In the genomic region with DNA sequence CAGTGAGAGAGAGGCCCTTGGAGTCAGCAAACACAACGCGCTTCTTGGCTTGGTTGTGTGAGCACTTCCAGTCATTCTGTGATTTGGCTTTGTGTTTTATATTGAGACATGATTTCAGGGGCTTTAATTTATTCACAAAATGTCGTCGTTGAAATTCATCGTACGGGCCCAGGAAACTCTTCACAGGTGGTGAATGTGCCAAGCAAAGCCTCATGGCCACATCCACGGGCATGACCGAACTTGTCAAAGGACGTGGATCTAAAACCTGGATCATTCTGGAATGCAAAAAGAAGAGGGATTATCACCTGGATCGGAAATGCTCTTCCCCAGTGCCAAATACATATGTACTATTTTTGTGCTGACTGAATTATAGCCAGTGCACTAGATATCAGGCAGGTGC, we compare ENCODE assay signal across 1 cellular context.
TF ChIP-seq lines count a peak whose summit lies in the region.

No MANE protein-coding gene starts in this region.

TF ChIP-seq in IMR-90, 13 proteins besides CTCF, POLR2A, EP300 and RAD21 (continued from another document):
- TF ChIP-seq RCOR1 (IDR thresholded peaks at IDR 0.05; ENCODE audit: insufficient replicate concordance, low read length) (no peak), CHD1 (IDR thresholded peaks at IDR 0.05; ENCODE audit: low read depth, low read length) (no peak), NFE2L2 (IDR thresholded peaks at IDR 0.05; ENCODE audit: low read depth, low read length) (no peak), SMC3 (IDR thresholded peaks at IDR 0.05; ENCODE audit: low read depth, low read length) (no peak)
